1 cellular context compared by ENCODE assay signal in genomic region chr19:32866564-32867265, GRCh38.
A peak's percentile ranks its signal among the peaks of the same experiment; 100 is the strongest.
TF ChIP-seq lines count a peak whose summit lies in the region.

No MANE protein-coding gene starts in this region.

TF ChIP-seq in HepG2, 621 proteins besides CTCF, POLR2A, EP300 and RAD21 (continued from another document):
- 0 out of 2 replicates have a peak, but pooled peaks have one; percentile 12 for TF ChIP-seq ZNF687 (CRISPR knock-in tag; IDR thresholded peaks at IDR 0.05)
- no peak for TF ChIP-seq ARID3A (IDR thresholded peaks at IDR 0.05; ENCODE audit: low read depth, low read length)
- TF ChIP-seq ARNT2 (CRISPR knock-in tag; IDR thresholded peaks at IDR 0.05; ENCODE audit: low read depth): no peak
TF ChIP-seq in HepG2: peak in this region for 2.
